Comparison of ENCODE assay signal across 8 cellular contexts in the genomic region with DNA sequence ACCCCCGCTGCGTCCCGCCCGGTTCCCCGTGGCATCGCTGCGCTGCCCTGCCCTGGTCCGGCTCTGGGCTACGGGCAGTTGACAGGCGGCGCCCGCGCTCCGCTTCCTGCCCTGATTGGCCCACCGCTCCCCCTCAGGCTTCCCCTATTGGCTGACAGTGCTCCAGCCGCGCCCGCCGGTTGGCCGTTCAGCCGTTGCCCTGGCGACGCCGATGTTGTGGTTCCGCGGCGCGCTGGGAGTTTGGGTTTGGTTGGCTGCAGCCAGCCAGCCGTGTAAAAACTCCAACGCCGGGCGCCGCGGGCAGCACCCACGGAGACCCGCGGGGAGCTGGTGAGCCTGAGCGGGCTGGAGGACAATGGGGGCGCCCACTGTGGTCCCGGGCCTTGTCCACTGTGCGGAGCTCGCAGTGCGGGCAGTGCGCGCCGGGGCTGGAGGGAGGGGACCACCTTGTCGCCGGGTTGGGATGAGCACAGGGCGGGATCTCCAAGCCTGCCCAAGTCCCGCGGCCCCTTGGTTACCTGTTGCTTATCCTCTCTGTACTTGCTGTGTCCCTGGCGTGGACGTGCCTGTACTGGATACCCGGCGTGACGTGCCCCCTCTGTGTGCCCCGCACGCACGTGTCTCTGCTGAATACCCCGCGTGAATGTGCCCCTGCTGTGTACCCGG. TPM values are rescaled to one million over a fixed set of nuclear protein-coding genes. Genes with fewer than 3 reads are reported as not detected.
DNase-seq lines count a peak whose midpoint lies in the region; ATAC-seq, FAIRE-seq and TF ChIP-seq lines count a peak whose summit lies in the region.

TSS of gene C7orf57 (plus strand) at position 243 of the 666 bp plus-strand sequence. CDS start 766 bp downstream, outside the sequence.

- no peaks in the 10 kb centered on the region for H3K36me3 Mint-ChIP-seq in activated B cell treated with CpG ODN at 0.5 μM for 24 hours (ENCODE audit: low read depth)

- peak within 1 kb of the TSS; percentile 73 for H3K4me3 Mint-ChIP-seq in activated B cell treated with CpG ODN at 0.5 μM for 24 hours

- TF ChIP-seq CTCF in activated B cell treated with CpG ODN at 0.5 μM for 24 hours (IDR thresholded peaks at IDR 0.05) (no peak), cardiac fibroblast (IDR thresholded peaks at IDR 0.05; ENCODE audit: low read depth, low read length) (no peak)

- POLR2A ChIA-PET in activated B cell treated with CpG ODN at 0.5 μM for 24 hours (lab: Charles Lee) = no interaction called here

- H3K27ac ChIP-seq in skin epidermis = no peak within 1 kb of the TSS

- DNase-seq in GM12892 (ENCODE audit: insufficient read length) = peak; percentile 72
- peak; percentile 25 for DNase-seq in NCI-H146 treated with DMSO at 0.1 percent for 48 hours (lab: John Stamatoyannopoulos, UW; ENCODE audit: unreplicated experiment)
- DNase-seq in activated B cell treated with CpG ODN at 0.5 μM for 24 hours = peak; percentile 75
- DNase-seq in cardiac fibroblast (ENCODE audit: low read depth in 2 of 2) = peak; percentile 83 to 88
- peak; percentile 81 for DNase-seq in inferior parietal cortex (ENCODE audit: extremely low spot score)
- DNase-seq in OCI-M2 (lab: John Stamatoyannopoulos, UW; ENCODE audit: unreplicated experiment) = no peak

- no peak for TF ChIP-seq POLR2A in GM12892 (IDR thresholded peaks at IDR 0.05; ENCODE audit: low read depth, low read length)

- H3K27me3 Mint-ChIP-seq in activated B cell treated with CpG ODN at 0.5 μM for 24 hours = peaks cover 25% of the 10 kb centered on the region

- CTCF ChIA-PET in activated B cell treated with CpG ODN at 0.5 μM for 24 hours (lab: Charles Lee) = interaction anchor here (1.1 to 1.5 kb wide), 2 partner anchors 44 to 75 kb away, joined by 4 to 6 read pairs; no protein-coding TSS in a partner anchor

- H3K27ac Mint-ChIP-seq in activated B cell treated with CpG ODN at 0.5 μM for 24 hours = no peak within 1 kb of the TSS

- H3K4me3 ChIP-seq in cardiac fibroblast (replicated peaks in 1 of 2; ENCODE audit: low read depth in 2 of 2, low read length in 2 of 2) = peak within 1 kb of the TSS; percentile 48 to 65
- H3K4me3 ChIP-seq in skin epidermis = peak within 1 kb of the TSS; percentile 26 to 50 (median 42)

- H3K9me3 Mint-ChIP-seq in activated B cell treated with CpG ODN at 0.5 μM for 24 hours = no peaks in the 10 kb centered on the region

- peak; percentile 86 for FAIRE-seq in GM12892 (lab: Jason Lieb, UNC)

- ATAC-seq in HG02763 (IDR thresholded peaks at IDR 0.05; ENCODE audit: unreplicated experiment) (peak; percentile 100), activated B cell treated with CpG ODN at 0.5 μM for 24 hours (ENCODE audit: low read depth) (peak; percentile 97)

- peaks cover 13% of the 10 kb centered on the region for H3K4me1 Mint-ChIP-seq in activated B cell treated with CpG ODN at 0.5 μM for 24 hours

- intact Hi-C loops in activated B cell treated with CpG ODN at 0.5 μM for 24 hours (cut with micrococcal nuclease) = loop anchor here (1.0 to 5.0 kb wide), 5 partner anchors 43 to 98 kb away; partner anchors contain the start of gene HUS1

RNA-seq across cellular contexts. Expression of gene C7orf57, which starts in this region (rescaled TPM):
- not detected for polyA plus RNA-seq in GM12892 (2012; ENCODE audit: missing spikeins)
- total RNA-seq in activated B cell treated with CpG ODN at 0.5 μM for 24 hours = not detected in 2 replicates

Comparison
In these comparisons a context has a peak if more than half of its experiments do, and no peak if none do; other contexts are left out.
1. Peak in DNase-seq and ATAC-seq in activated B cell treated with CpG ODN at 0.5 μM for 24 hours; RNA of the gene not detected or under 1 TPM.